1 cellular context compared by ENCODE assay signal in the genomic region with DNA sequence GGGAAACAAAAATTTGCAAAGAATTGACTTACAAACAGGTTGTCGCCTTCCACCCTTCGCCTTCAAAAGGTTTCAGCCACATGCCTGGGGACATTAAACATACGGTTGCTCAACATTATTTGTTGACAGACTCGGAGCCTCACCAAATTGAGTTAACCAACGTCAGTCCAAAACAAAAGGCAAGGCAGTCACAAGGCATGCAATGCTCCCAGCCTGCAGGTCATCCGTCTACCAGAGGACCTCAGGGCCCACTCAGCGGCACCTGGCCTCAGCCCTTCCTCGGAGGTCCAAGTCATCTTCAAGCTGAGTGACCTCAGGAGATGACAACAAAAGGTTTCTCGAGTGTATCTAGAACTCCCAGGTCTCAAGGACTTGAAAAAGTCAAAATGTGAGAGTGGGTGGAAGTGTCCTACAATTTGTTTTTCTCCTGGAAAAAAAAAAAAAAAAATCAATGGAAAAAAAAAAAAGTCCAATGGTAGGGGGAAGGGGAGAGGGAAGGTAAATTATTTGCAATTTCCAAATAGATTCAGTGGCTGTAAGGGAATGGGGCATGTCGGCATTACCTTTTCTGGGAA.
TF ChIP-seq lines count a peak whose summit lies in the region.

No MANE protein-coding gene starts in this region.

TF ChIP-seq in HepG2, 621 proteins besides CTCF, POLR2A, EP300 and RAD21 (continued from another document and continues in another):
- TF ChIP-seq, protein P1, sequence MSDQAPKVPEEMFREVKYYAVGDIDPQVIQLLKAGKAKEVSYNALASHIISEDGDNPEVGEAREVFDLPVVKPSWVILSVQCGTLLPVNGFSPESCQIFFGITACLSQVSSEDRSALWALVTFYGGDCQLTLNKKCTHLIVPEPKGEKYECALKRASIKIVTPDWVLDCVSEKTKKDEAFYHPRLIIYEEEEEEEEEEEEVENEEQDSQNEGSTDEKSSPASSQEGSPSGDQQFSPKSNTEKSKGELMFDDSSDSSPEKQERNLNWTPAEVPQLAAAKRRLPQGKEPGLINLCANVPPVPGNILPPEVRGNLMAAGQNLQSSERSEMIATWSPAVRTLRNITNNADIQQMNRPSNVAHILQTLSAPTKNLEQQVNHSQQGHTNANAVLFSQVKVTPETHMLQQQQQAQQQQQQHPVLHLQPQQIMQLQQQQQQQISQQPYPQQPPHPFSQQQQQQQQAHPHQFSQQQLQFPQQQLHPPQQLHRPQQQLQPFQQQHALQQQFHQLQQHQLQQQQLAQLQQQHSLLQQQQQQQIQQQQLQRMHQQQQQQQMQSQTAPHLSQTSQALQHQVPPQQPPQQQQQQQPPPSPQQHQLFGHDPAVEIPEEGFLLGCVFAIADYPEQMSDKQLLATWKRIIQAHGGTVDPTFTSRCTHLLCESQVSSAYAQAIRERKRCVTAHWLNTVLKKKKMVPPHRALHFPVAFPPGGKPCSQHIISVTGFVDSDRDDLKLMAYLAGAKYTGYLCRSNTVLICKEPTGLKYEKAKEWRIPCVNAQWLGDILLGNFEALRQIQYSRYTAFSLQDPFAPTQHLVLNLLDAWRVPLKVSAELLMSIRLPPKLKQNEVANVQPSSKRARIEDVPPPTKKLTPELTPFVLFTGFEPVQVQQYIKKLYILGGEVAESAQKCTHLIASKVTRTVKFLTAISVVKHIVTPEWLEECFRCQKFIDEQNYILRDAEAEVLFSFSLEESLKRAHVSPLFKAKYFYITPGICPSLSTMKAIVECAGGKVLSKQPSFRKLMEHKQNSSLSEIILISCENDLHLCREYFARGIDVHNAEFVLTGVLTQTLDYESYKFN (CRISPR knock-in tag; conservative IDR thresholded peaks at IDR 0.05) = peak; percentile 68
- TF ChIP-seq ISL2 (CRISPR knock-in tag; IDR thresholded peaks at IDR 0.05) (peak; percentile 75), CBX5 (CRISPR knock-in tag; IDR thresholded peaks at IDR 0.05; ENCODE audit: borderline replicate concordance) (0 out of 2 replicates have a peak, but pooled peaks have one; percentile 31), ARHGAP35 (CRISPR knock-in tag; IDR thresholded peaks at IDR 0.05; ENCODE audit: borderline replicate concordance) (0 out of 2 replicates have a peak, but pooled peaks have one; percentile 63), ZNF83 (CRISPR knock-in tag; IDR thresholded peaks at IDR 0.05; ENCODE audit: borderline replicate concordance) (no peak), SOX5 (CRISPR knock-in tag; IDR thresholded peaks at IDR 0.05; ENCODE audit: borderline replicate concordance) (peak; percentile 90), ZNF3 (CRISPR knock-in tag; IDR thresholded peaks at IDR 0.05) (0 out of 2 replicates have a peak, but pooled peaks have one; percentile 49), ZNF124 (CRISPR knock-in tag; IDR thresholded peaks at IDR 0.05) (peak; percentile 67; the same call in 1 of the 2 replicates), CBX1 (IDR thresholded peaks at IDR 0.05; ENCODE audit: low read depth) (no peak), ZNF773 (CRISPR knock-in tag; IDR thresholded peaks at IDR 0.05; ENCODE audit: borderline replicate concordance) (peak; percentile 82; the same call in 1 of the 2 replicates), KAT7 (CRISPR knock-in tag; IDR thresholded peaks at IDR 0.05; ENCODE audit: borderline replicate concordance) (no peak; the same call in 1 of the 2 replicates), ZBTB7B (CRISPR knock-in tag; IDR thresholded peaks at IDR 0.05) (0 out of 2 replicates have a peak, but pooled peaks have one; percentile 46), ZNF776 (CRISPR knock-in tag; IDR thresholded peaks at IDR 0.05) (no peak), TCF7L2 (IDR thresholded peaks at IDR 0.05; ENCODE audit: low read depth, low read length) (no peak), NR2F2 (IDR thresholded peaks at IDR 0.05; ENCODE audit: borderline replicate concordance, low read depth) (no peak), MIER2 (CRISPR knock-in tag; IDR thresholded peaks at IDR 0.05) (0 out of 2 replicates have a peak, but pooled peaks have one; percentile 33), ZNF33B (CRISPR knock-in tag; IDR thresholded peaks at IDR 0.05) (no peak), CREM (IDR thresholded peaks at IDR 0.05) (peak; percentile 58; the same call in 1 of the 2 replicates), CREM (CRISPR knock-in tag; IDR thresholded peaks at IDR 0.05) (no peak), KLF9 (CRISPR knock-in tag; IDR thresholded peaks at IDR 0.05; ENCODE audit: low read depth) (peak; percentile 62; the same call in 1 of the 2 replicates), ZNF180 (CRISPR knock-in tag; IDR thresholded peaks at IDR 0.05; ENCODE audit: borderline replicate concordance, low read depth) (no peak; the same call in 1 of the 2 replicates), ZNF563 (CRISPR knock-in tag; IDR thresholded peaks at IDR 0.05) (no peak)
- TF ChIP-seq, protein P2, sequence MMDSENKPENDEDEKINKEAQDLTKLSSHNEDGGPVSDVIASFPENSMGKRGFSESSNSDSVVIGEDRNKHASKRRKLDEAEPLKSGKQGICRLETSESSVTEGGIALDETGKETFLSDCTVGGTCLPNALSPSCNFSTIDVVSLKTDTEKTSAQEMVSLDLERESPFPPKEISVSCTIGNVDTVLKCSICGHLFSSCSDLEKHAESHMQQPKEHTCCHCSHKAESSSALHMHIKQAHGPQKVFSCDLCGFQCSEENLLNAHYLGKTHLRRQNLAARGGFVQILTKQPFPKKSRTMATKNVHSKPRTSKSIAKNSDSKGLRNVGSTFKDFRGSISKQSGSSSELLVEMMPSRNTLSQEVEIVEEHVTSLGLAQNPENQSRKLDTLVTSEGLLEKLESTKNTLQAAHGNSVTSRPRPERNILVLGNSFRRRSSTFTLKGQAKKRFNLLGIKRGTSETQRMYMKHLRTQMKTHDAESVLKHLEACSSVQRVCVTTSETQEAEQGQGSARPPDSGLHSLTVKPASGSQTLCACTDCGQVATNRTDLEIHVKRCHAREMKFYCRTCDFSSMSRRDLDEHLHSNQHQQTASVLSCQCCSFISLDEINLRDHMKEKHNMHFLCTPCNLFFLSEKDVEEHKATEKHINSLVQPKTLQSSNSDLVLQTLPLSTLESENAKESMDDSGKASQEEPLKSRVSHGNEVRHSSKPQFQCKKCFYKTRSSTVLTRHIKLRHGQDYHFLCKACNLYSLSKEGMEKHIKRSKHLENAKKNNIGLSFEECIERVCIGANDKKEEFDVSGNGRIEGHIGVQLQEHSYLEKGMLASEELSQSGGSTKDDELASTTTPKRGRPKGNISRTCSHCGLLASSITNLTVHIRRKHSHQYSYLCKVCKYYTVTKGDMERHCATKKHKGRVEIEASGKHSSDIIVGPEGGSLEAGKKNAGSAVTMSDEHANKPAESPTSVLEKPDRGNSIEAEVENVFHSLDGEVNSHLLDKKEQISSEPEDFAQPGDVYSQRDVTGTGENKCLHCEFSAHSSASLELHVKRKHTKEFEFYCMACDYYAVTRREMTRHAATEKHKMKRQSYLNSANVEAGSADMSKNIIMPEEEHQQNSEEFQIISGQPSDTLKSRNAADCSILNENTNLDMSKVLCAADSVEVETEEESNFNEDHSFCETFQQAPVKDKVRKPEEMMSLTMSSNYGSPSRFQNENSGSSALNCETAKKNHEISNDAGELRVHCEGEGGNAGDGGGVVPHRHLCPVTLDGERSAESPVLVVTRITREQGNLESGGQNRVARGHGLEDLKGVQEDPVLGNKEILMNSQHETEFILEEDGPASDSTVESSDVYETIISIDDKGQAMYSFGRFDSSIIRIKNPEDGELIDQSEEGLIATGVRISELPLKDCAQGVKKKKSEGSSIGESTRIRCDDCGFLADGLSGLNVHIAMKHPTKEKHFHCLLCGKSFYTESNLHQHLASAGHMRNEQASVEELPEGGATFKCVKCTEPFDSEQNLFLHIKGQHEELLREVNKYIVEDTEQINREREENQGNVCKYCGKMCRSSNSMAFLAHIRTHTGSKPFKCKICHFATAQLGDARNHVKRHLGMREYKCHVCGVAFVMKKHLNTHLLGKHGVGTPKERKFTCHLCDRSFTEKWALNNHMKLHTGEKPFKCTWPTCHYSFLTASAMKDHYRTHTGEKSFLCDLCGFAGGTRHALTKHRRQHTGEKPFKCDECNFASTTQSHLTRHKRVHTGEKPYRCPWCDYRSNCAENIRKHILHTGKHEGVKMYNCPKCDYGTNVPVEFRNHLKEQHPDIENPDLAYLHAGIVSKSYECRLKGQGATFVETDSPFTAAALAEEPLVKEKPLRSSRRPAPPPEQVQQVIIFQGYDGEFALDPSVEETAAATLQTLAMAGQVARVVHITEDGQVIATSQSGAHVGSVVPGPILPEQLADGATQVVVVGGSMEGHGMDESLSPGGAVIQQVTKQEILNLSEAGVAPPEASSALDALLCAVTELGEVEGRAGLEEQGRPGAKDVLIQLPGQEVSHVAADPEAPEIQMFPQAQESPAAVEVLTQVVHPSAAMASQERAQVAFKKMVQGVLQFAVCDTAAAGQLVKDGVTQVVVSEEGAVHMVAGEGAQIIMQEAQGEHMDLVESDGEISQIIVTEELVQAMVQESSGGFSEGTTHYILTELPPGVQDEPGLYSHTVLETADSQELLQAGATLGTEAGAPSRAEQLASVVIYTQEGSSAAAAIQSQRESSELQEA (CRISPR knock-in tag; IDR thresholded peaks at IDR 0.05; ENCODE audit: not compliant biosample characterization) = no peak
- TF ChIP-seq, protein P3, sequence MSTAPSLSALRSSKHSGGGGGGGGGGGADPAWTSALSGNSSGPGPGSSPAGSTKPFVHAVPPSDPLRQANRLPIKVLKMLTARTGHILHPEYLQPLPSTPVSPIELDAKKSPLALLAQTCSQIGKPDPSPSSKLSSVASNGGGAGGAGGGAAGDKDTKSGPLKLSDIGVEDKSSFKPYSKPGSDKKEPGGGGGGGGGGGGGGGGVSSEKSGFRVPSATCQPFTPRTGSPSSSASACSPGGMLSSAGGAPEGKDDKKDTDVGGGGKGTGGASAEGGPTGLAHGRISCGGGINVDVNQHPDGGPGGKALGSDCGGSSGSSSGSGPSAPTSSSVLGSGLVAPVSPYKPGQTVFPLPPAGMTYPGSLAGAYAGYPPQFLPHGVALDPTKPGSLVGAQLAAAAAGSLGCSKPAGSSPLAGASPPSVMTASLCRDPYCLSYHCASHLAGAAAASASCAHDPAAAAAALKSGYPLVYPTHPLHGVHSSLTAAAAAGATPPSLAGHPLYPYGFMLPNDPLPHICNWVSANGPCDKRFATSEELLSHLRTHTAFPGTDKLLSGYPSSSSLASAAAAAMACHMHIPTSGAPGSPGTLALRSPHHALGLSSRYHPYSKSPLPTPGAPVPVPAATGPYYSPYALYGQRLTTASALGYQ (CRISPR knock-in tag; IDR thresholded peaks at IDR 0.05) = peak; percentile 84
- TF ChIP-seq, protein P4, sequence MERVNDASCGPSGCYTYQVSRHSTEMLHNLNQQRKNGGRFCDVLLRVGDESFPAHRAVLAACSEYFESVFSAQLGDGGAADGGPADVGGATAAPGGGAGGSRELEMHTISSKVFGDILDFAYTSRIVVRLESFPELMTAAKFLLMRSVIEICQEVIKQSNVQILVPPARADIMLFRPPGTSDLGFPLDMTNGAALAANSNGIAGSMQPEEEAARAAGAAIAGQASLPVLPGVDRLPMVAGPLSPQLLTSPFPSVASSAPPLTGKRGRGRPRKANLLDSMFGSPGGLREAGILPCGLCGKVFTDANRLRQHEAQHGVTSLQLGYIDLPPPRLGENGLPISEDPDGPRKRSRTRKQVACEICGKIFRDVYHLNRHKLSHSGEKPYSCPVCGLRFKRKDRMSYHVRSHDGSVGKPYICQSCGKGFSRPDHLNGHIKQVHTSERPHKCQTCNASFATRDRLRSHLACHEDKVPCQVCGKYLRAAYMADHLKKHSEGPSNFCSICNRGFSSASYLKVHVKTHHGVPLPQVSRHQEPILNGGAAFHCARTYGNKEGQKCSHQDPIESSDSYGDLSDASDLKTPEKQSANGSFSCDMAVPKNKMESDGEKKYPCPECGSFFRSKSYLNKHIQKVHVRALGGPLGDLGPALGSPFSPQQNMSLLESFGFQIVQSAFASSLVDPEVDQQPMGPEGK (CRISPR knock-in tag; IDR thresholded peaks at IDR 0.05) = peak; percentile 59
- TF ChIP-seq, protein P5, sequence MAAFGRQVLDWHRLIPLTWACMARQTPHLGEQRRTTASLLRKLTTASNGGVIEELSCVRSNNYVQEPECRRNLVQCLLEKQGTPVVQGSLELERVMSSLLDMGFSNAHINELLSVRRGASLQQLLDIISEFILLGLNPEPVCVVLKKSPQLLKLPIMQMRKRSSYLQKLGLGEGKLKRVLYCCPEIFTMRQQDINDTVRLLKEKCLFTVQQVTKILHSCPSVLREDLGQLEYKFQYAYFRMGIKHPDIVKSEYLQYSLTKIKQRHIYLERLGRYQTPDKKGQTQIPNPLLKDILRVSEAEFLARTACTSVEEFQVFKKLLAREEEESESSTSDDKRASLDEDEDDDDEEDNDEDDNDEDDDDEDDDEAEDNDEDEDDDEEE (CRISPR knock-in tag; IDR thresholded peaks at IDR 0.05) = no peak
- TF ChIP-seq, protein P6, sequence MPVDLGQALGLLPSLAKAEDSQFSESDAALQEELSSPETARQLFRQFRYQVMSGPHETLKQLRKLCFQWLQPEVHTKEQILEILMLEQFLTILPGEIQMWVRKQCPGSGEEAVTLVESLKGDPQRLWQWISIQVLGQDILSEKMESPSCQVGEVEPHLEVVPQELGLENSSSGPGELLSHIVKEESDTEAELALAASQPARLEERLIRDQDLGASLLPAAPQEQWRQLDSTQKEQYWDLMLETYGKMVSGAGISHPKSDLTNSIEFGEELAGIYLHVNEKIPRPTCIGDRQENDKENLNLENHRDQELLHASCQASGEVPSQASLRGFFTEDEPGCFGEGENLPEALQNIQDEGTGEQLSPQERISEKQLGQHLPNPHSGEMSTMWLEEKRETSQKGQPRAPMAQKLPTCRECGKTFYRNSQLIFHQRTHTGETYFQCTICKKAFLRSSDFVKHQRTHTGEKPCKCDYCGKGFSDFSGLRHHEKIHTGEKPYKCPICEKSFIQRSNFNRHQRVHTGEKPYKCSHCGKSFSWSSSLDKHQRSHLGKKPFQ (CRISPR knock-in tag; IDR thresholded peaks at IDR 0.05; ENCODE audit: insufficient replicate concordance) = peak; percentile 94
- TF ChIP-seq, protein P7, sequence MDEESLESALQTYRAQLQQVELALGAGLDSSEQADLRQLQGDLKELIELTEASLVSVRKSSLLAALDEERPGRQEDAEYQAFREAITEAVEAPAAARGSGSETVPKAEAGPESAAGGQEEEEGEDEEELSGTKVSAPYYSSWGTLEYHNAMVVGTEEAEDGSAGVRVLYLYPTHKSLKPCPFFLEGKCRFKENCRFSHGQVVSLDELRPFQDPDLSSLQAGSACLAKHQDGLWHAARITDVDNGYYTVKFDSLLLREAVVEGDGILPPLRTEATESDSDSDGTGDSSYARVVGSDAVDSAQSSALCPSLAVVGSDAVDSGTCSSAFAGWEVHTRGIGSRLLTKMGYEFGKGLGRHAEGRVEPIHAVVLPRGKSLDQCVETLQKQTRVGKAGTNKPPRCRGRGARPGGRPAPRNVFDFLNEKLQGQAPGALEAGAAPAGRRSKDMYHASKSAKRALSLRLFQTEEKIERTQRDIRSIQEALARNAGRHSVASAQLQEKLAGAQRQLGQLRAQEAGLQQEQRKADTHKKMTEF (CRISPR knock-in tag; IDR thresholded peaks at IDR 0.05) = peak; percentile 84
- TF ChIP-seq, protein P8, sequence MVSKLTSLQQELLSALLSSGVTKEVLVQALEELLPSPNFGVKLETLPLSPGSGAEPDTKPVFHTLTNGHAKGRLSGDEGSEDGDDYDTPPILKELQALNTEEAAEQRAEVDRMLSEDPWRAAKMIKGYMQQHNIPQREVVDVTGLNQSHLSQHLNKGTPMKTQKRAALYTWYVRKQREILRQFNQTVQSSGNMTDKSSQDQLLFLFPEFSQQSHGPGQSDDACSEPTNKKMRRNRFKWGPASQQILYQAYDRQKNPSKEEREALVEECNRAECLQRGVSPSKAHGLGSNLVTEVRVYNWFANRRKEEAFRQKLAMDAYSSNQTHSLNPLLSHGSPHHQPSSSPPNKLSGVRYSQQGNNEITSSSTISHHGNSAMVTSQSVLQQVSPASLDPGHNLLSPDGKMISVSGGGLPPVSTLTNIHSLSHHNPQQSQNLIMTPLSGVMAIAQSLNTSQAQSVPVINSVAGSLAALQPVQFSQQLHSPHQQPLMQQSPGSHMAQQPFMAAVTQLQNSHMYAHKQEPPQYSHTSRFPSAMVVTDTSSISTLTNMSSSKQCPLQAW (CRISPR knock-in tag; IDR thresholded peaks at IDR 0.05) = peak; percentile 31; the same call in 1 of the 2 replicates
